2 cellular contexts compared by ENCODE assay signal in genomic region chr19:47882890-47883289, GRCh38.
A peak's percentile ranks its signal among the peaks of the same experiment; 100 is the strongest.
TF ChIP-seq lines count a peak whose summit lies in the region.

No MANE protein-coding gene starts in this region.

TF ChIP-seq in K562, 482 proteins besides CTCF, POLR2A, EP300 and RAD21:
- no peak for TF ChIP-seq HDAC3 (IDR thresholded peaks at IDR 0.05; ENCODE audit: borderline replicate concordance, partially characterized antibody)
- no peak for TF ChIP-seq ZNF586 (CRISPR knock-in tag; conservative IDR thresholded peaks at IDR 0.05)
- no peak for TF ChIP-seq NONO (IDR thresholded peaks at IDR 0.05; ENCODE audit: low read depth in 2 of 2, low read length in 1 of 2)
- TF ChIP-seq KLF16 (IDR thresholded peaks at IDR 0.05), result no peak
- TF ChIP-seq PRDM10 (IDR thresholded peaks at IDR 0.05; ENCODE audit: partially characterized antibody), result peak; percentile 62
- no peak for TF ChIP-seq MLX (CRISPR knock-in tag; conservative IDR thresholded peaks at IDR 0.05)

TF ChIP-seq in liver, 16 proteins besides CTCF, POLR2A, EP300 and RAD21:
- TF ChIP-seq RXRA (IDR thresholded peaks at IDR 0.05), result peak in 1 of 2 donors; percentile 21
- no peak for TF ChIP-seq YY1 (IDR thresholded peaks at IDR 0.05)
- peak in 1 of 2 donors; percentile 32 for TF ChIP-seq JUND (IDR thresholded peaks at IDR 0.05)
- TF ChIP-seq REST (IDR thresholded peaks at IDR 0.05), result peak; percentile 13
- peak; percentile 58 for TF ChIP-seq FOXA2 (IDR thresholded peaks at IDR 0.05)
- TF ChIP-seq, protein P1, sequence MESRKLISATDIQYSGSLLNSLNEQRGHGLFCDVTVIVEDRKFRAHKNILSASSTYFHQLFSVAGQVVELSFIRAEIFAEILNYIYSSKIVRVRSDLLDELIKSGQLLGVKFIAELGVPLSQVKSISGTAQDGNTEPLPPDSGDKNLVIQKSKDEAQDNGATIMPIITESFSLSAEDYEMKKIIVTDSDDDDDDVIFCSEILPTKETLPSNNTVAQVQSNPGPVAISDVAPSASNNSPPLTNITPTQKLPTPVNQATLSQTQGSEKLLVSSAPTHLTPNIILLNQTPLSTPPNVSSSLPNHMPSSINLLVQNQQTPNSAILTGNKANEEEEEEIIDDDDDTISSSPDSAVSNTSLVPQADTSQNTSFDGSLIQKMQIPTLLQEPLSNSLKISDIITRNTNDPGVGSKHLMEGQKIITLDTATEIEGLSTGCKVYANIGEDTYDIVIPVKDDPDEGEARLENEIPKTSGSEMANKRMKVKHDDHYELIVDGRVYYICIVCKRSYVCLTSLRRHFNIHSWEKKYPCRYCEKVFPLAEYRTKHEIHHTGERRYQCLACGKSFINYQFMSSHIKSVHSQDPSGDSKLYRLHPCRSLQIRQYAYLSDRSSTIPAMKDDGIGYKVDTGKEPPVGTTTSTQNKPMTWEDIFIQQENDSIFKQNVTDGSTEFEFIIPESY (IDR thresholded peaks at IDR 0.05), result no peak
- peak in 1 of 2 donors; percentile 22 for TF ChIP-seq EGR1 (IDR thresholded peaks at IDR 0.05; ENCODE audit: low read depth in 2 of 2)
